ENCODE assay signal across 13 cellular contexts in the genomic region with DNA sequence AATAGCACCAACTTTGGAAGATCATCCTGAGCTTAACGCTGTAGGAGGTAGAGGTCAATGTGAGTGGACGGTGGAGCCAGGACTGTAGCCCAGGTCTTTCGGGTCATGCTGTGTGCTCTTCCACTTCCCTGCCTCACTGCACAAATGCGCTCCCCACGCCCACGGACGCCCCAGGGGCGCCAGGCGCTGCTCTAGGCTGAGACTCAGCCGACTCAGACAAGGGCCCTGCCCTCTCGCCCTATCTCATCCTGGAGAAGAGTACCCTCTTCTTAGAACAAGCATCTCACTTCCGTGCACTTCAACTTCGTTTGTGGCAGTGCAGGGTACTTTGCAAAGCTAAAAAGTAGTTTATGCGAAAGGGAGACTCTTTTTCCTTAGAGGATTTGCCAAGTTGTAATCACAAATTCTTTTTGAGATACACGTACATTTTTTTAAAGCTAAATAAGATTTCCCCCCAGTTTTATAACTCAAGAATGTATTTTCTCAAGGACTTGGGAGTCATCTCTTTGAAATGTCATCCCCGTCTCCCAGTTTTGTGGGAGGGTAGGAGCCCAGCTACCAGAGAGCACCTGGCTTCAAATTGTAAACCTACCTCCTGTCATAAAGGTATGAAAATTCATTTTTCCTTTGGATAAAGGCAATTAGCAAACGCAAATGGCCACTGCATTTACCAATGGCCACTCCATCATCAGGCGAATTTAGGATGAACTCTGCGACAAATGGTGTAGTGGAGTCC. TPM values are rescaled to one million over a fixed set of nuclear protein-coding genes. Genes with fewer than 3 reads are reported as not detected.
DNase-seq lines count a peak whose midpoint lies in the region; ATAC-seq and TF ChIP-seq lines count a peak whose summit lies in the region.
"Had no signal": no experiment of that assay in that cellular context is flagged by ENCODE, and none has a peak within 500 bp of the region (broad histone marks: within the 10 kb centered on the region; RNA-seq: fewer than 3 reads in every experiment).

No MANE protein-coding gene starts in this region.

- H3K27ac ChIP-seq in OCI-LY7 (ENCODE audit: low read depth, low read length, poor library complexity, severe bottlenecking) (no peak overlapping the region), dorsolateral prefrontal cortex (peak overlapping the region in 35 of 59 donors; percentile 4 to 97 (median 90))

- POLR2A ChIA-PET in OCI-LY7 (lab: Charles Lee): interaction anchor here (0.7 to 2.8 kb wide), 2 partner anchors 12 to 30 kb away, joined by 3 to 19 read pairs; a partner anchor contains a TSS

- H3K9me3 Mint-ChIP-seq in activated T-cell treated with anti-CD3 and anti-CD28 coated beads, Interleukin-2, amount 50 U/mL, for 24 hours: no peaks in the 10 kb centered on the region
- H3K9me3 Mint-ChIP-seq in stimulated activated effector memory CD8-positive, alpha-beta T cell treated with anti-CD3 and anti-CD28 coated beads, Interleukin-12 subunit alpha, Interleukin-12 subunit beta, amount 100 ng/mL, for 72 hours: no peaks in the 10 kb centered on the region

- no peaks in the 10 kb centered on the region for H4K20me1 ChIP-seq in OCI-LY7 (ENCODE audit: insufficient read depth, low read length)

- CTCF ChIA-PET in OCI-LY7 (lab: Charles Lee; ENCODE audit: unreplicated experiment): interaction anchor here (0.6 to 1.3 kb wide), 2 partner anchors 13 to 15 kb away, joined by 3 to 5 read pairs; no protein-coding TSS in a partner anchor

- TF ChIP-seq CTCF in OCI-LY7 (conservative IDR thresholded peaks at IDR 0.05; ENCODE audit: low read length) (no peak), dorsolateral prefrontal cortex (IDR thresholded peaks at IDR 0.05 in 54 of 56, conservative IDR thresholded peaks at IDR 0.05 in 2 of 56; ENCODE audit: low read depth in 1 of 56, partially characterized antibody in 56 of 56) (no peak)

- H3K4me2 ChIP-seq in OCI-LY7 (ENCODE audit: low read length): peak overlapping the region; percentile 3; the same call in 1 of the 2 replicates

- H3K9me3 ChIP-seq in OCI-LY7 (ENCODE audit: low read length): no peaks in the 10 kb centered on the region
- H3K9me3 ChIP-seq: pancreas had no signal

- H3K4me1 Mint-ChIP-seq in activated T-cell treated with anti-CD3 and anti-CD28 coated beads, Interleukin-2, amount 50 U/mL, for 24 hours (ENCODE audit: low read depth): peaks cover 33% of the 10 kb centered on the region
- H3K4me1 Mint-ChIP-seq in stimulated activated effector memory CD8-positive, alpha-beta T cell treated with anti-CD3 and anti-CD28 coated beads, Interleukin-12 subunit alpha, Interleukin-12 subunit beta, amount 100 ng/mL, for 72 hours: peaks cover 34% of the 10 kb centered on the region

- peak overlapping the region; percentile 77 for H3K4me3 Mint-ChIP-seq in activated T-cell treated with anti-CD3 and anti-CD28 coated beads, Interleukin-2, amount 50 U/mL, for 24 hours
- H3K4me3 Mint-ChIP-seq in stimulated activated effector memory CD8-positive, alpha-beta T cell treated with anti-CD3 and anti-CD28 coated beads, Interleukin-12 subunit alpha, Interleukin-12 subunit beta, amount 100 ng/mL, for 72 hours: peak overlapping the region; percentile 76

- ATAC-seq in stimulated activated effector memory CD8-positive, alpha-beta T cell treated with anti-CD3 and anti-CD28 coated beads, Interleukin-12 subunit alpha, Interleukin-12 subunit beta, amount 100 ng/mL, for 72 hours: no peak
- no peak for ATAC-seq in SK-N-SH treated with all-trans-retinoic acid at 6 μM for 48 hours
- no peak for ATAC-seq in HG02973 (IDR thresholded peaks at IDR 0.05; ENCODE audit: unreplicated experiment)

- no peak for DNase-seq in activated T-cell treated with anti-CD3 and anti-CD28 coated beads, Interleukin-2, amount 50 U/mL, for 24 hours
- DNase-seq in activated T-cell treated with anti-CD3 and anti-CD28 coated beads, Interleukin-2, amount 50 U/mL, for 48 hours: no peak
- DNase-seq in OCI-LY7 (ENCODE audit: low spot score) (no peak), dorsolateral prefrontal cortex (no peak), GOT3 (lab: John Stamatoyannopoulos, UW) (no peak)
- no peak for DNase-seq in stimulated activated effector memory CD8-positive, alpha-beta T cell treated with anti-CD3 and anti-CD28 coated beads, Interleukin-12 subunit alpha, Interleukin-12 subunit beta, amount 100 ng/mL, for 72 hours (ENCODE audit: low spot score in 2 of 2)
- DNase-seq: ACHN; NCI-H187 treated with DMSO at 0.1 percent for 48 hours; OCI-M1; pancreas; stimulated activated CD4-positive, alpha-beta T cell treated with anti-CD3 and anti-CD28 coated beads, Interleukin-2, amount 100 ng/mL, for 24 hours had no signal

- H3K36me3 ChIP-seq in OCI-LY7 (ENCODE audit: insufficient read depth, low read length): peaks cover 9% of the 10 kb centered on the region; the same call in 1 of the 2 replicates
- H3K36me3 ChIP-seq: pancreas had no signal

- H3K27ac Mint-ChIP-seq in activated T-cell treated with anti-CD3 and anti-CD28 coated beads, Interleukin-2, amount 50 U/mL, for 24 hours: no peak overlapping the region
- no peak overlapping the region for H3K27ac Mint-ChIP-seq in stimulated activated effector memory CD8-positive, alpha-beta T cell treated with anti-CD3 and anti-CD28 coated beads, Interleukin-12 subunit alpha, Interleukin-12 subunit beta, amount 100 ng/mL, for 72 hours

- H3K9me2 ChIP-seq in OCI-LY7 (ENCODE audit: insufficient read depth, low read length): no peaks in the 10 kb centered on the region

- peaks cover 58% of the 10 kb centered on the region for H3K27me3 Mint-ChIP-seq in activated T-cell treated with anti-CD3 and anti-CD28 coated beads, Interleukin-2, amount 50 U/mL, for 24 hours

- no peaks in the 10 kb centered on the region for H3K27me3 ChIP-seq in dorsolateral prefrontal cortex

- peaks cover 6% of the 10 kb centered on the region for H3K36me3 Mint-ChIP-seq in activated T-cell treated with anti-CD3 and anti-CD28 coated beads, Interleukin-2, amount 50 U/mL, for 24 hours (ENCODE audit: low read depth)
- H3K36me3 Mint-ChIP-seq in stimulated activated effector memory CD8-positive, alpha-beta T cell treated with anti-CD3 and anti-CD28 coated beads, Interleukin-12 subunit alpha, Interleukin-12 subunit beta, amount 100 ng/mL, for 72 hours: no peaks in the 10 kb centered on the region

- peaks cover 27% of the 10 kb centered on the region for H3K79me2 ChIP-seq in OCI-LY7 (ENCODE audit: insufficient read depth, low read depth, low read length)

- no peak overlapping the region for H2AFZ ChIP-seq in OCI-LY7 (ENCODE audit: low read length)

- H3K4me3 ChIP-seq in OCI-LY7 (ENCODE audit: low read depth, low read length, poor library complexity, severe bottlenecking) (no peak overlapping the region), dorsolateral prefrontal cortex (peak overlapping the region in 43 of 59 donors; percentile 54 to 78 (median 68))

- intact Hi-C loops in OCI-LY7 (cut with micrococcal nuclease; ENCODE audit: unreplicated experiment) (loop anchor here (1.0 to 5.0 kb wide), 3 partner anchors 29 to 541 kb away; a partner anchor contains a TSS), dorsolateral prefrontal cortex (cut with DNase I) (loop anchor here (1.0 to 5.0 kb wide), 3 partner anchors 29 to 251 kb away; a partner anchor contains a TSS)

- H3K4me1 ChIP-seq in OCI-LY7 (ENCODE audit: insufficient read depth, low read length, poor library complexity, severe bottlenecking): peaks cover 28% of the 10 kb centered on the region
- H3K4me1 ChIP-seq: pancreas had no signal

- BruUV-seq in OCI-LY7 (replicated peaks; lab: Mats Ljungman, UMichigan): no TSS peak

TF ChIP-seq in SK-N-SH treated with all-trans-retinoic acid at 6 μM for 48 hours, 23 proteins besides CTCF, POLR2A, EP300 and RAD21 (continues in another document):
- TF ChIP-seq PPARA (CRISPR knock-in tag; IDR thresholded peaks at IDR 0.05; ENCODE audit: borderline replicate concordance) (no peak), OSR1 (CRISPR knock-in tag; IDR thresholded peaks at IDR 0.05) (no peak), ESRRG (CRISPR knock-in tag; IDR thresholded peaks at IDR 0.05) (no peak), BACH2 (CRISPR knock-in tag; IDR thresholded peaks at IDR 0.05; ENCODE audit: borderline replicate concordance) (no peak), ZNF565 (CRISPR knock-in tag; conservative IDR thresholded peaks at IDR 0.05; ENCODE audit: low read depth) (no peak), ZC3H10 (CRISPR knock-in tag; IDR thresholded peaks at IDR 0.05) (no peak), CSDC2 (CRISPR knock-in tag; IDR thresholded peaks at IDR 0.05) (no peak), SNAI2 (CRISPR knock-in tag; IDR thresholded peaks at IDR 0.05) (no peak)
- TF ChIP-seq, protein P1, sequence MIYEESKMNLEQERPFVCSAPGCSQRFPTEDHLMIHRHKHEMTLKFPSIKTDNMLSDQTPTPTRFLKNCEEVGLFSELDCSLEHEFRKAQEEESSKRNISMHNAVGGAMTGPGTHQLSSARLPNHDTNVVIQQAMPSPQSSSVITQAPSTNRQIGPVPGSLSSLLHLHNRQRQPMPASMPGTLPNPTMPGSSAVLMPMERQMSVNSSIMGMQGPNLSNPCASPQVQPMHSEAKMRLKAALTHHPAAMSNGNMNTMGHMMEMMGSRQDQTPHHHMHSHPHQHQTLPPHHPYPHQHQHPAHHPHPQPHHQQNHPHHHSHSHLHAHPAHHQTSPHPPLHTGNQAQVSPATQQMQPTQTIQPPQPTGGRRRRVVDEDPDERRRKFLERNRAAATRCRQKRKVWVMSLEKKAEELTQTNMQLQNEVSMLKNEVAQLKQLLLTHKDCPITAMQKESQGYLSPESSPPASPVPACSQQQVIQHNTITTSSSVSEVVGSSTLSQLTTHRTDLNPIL (CRISPR knock-in tag; IDR thresholded peaks at IDR 0.05; ENCODE audit: low read depth): no peak
- TF ChIP-seq, protein P2, sequence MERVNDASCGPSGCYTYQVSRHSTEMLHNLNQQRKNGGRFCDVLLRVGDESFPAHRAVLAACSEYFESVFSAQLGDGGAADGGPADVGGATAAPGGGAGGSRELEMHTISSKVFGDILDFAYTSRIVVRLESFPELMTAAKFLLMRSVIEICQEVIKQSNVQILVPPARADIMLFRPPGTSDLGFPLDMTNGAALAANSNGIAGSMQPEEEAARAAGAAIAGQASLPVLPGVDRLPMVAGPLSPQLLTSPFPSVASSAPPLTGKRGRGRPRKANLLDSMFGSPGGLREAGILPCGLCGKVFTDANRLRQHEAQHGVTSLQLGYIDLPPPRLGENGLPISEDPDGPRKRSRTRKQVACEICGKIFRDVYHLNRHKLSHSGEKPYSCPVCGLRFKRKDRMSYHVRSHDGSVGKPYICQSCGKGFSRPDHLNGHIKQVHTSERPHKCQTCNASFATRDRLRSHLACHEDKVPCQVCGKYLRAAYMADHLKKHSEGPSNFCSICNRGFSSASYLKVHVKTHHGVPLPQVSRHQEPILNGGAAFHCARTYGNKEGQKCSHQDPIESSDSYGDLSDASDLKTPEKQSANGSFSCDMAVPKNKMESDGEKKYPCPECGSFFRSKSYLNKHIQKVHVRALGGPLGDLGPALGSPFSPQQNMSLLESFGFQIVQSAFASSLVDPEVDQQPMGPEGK (CRISPR knock-in tag; IDR thresholded peaks at IDR 0.05; ENCODE audit: borderline replicate concordance): no peak

RNA-seq across cellular contexts. Expression of a gene that starts 1.2 kb away (rescaled TPM):
- 12.7 and 14.0 TPM in 2 replicates for total RNA-seq in OCI-LY7 (2014; rRNA removed; shearing (Covaris generic))
- total RNA-seq in OCI-LY7 (2022) (24.6 and 28.6 TPM in 2 replicates), dorsolateral prefrontal cortex (10 to 100 TPM in 118 of 120 experiments, 1 to 10 TPM in 2; 9.9 to 30.2 (median 17.2) TPM)

RNA-seq across cellular contexts. Expression of a gene that starts 29.5 kb away (rescaled TPM):
- total RNA-seq in OCI-LY7 (2014; rRNA removed; shearing (Covaris generic)): 44.8 and 49.2 TPM in 2 replicates
- 61.3 and 72.7 TPM in 2 replicates for total RNA-seq in OCI-LY7 (2022)
- total RNA-seq in dorsolateral prefrontal cortex: 10 to 100 TPM; 31.6 to 64.9 (median 50.8) TPM
